Comparison of ENCODE assay signal across 9 cellular contexts in genomic region chr20:37081717-37082289, GRCh38. TPM values are rescaled to one million over a fixed set of nuclear protein-coding genes. Genes with fewer than 3 reads are reported as not detected.
DNase-seq lines count a peak whose midpoint lies in the region; ATAC-seq and TF ChIP-seq lines count a peak whose summit lies in the region.
"Had no signal": no experiment of that assay in that cellular context is flagged by ENCODE, and none has a peak within 500 bp of the region (broad histone marks: within the 10 kb centered on the region; RNA-seq: fewer than 3 reads in every experiment).

No MANE protein-coding gene starts in this region.

- 88 to 91% methylated on average over 5 of the region's 5 CpGs for WGBS in body of pancreas, 2 donors

- no peaks in the 10 kb centered on the region for H3K27me3 ChIP-seq in body of pancreas
- H3K27me3 ChIP-seq: tibial artery had no signal

- TF ChIP-seq POLR2A in body of pancreas (IDR thresholded peaks at IDR 0.05), result no peak

- H3K9me3 ChIP-seq in body of pancreas, result no peaks in the 10 kb centered on the region
- H3K9me3 ChIP-seq: tibial artery had no signal

- DNase-seq in SK-MEL-5 (ENCODE audit: low read depth, low spot score), result peak; percentile 54
- DNase-seq in choroid plexus epithelial cell (ENCODE audit: low read depth), result peak; percentile 52
- no peak for DNase-seq in retinal pigment epithelial cell (ENCODE audit: low read depth)
- no peak for DNase-seq in NCI-H345 (lab: John Stamatoyannopoulos, UW)
- no peak for DNase-seq in mucosa of gallbladder (ENCODE audit: low spot score)
- no peak for DNase-seq in body of pancreas

- ATAC-seq in activated CD4-positive, CD25-positive, alpha-beta regulatory T cell treated with anti-CD3 and anti-CD28 coated beads, Interleukin-2, amount 50 U/mL, for 24 hours, result no peak
- ATAC-seq in body of pancreas, result no peak

- H3K4me1 ChIP-seq in body of pancreas, result no peaks in the 10 kb centered on the region
- H3K4me1 ChIP-seq: tibial artery had no signal

- in situ Hi-C loops in SK-MEL-5 (cut with HindIII; ENCODE audit: low pct_unique_long_range_greater_than_20kb, low sequenced_read_pairs), result no loop called here

- no peaks in the 10 kb centered on the region for H3K36me3 ChIP-seq in body of pancreas (replicated peaks in 1 of 2; ENCODE audit: insufficient read depth in 1 of 2, low read depth in 2 of 2)

- H3K4me3 ChIP-seq in choroid plexus epithelial cell (ENCODE audit: low read depth, low read length) (no peak overlapping the region), retinal pigment epithelial cell (ENCODE audit: low read length) (no peak overlapping the region), body of pancreas (no peak overlapping the region)
- H3K4me3 ChIP-seq: tibial artery had no signal

- no peak overlapping the region for H3K27ac ChIP-seq in body of pancreas
- H3K27ac ChIP-seq: tibial artery had no signal

- intact Hi-C loops in body of pancreas (cut with DNase I), result no loop called here

- TF ChIP-seq CTCF in GM12873 (IDR thresholded peaks at IDR 0.05; ENCODE audit: insufficient read depth, low read depth, low read length, missing control alignments) (peak; percentile 61), choroid plexus epithelial cell (conservative IDR thresholded peaks at IDR 0.05; ENCODE audit: low read depth, low read length) (peak; percentile 76), retinal pigment epithelial cell (conservative IDR thresholded peaks at IDR 0.05; ENCODE audit: low read depth, low read length) (peak; percentile 62), body of pancreas (IDR thresholded peaks at IDR 0.05) (peak in 2 of 7 experiments; percentile 12 to 22)

RNA-seq across cellular contexts. Expression of gene RBL1, which starts 14.0 kb away (rescaled TPM):
- total RNA-seq in SK-MEL-5 (2014; rRNA removed; shearing (Covaris generic)), result 15.5 and 16.8 TPM in 2 replicates
- polyA plus RNA-seq in SK-MEL-5 (2015; cell fraction: cytosol; rRNA removed), result 7.6 and 12.2 TPM in 2 replicates
- 8.5 and 14.3 TPM in 2 replicates for polyA plus RNA-seq in SK-MEL-5 (2015; cell fraction: nucleus; rRNA removed)
- total RNA-seq in mucosa of gallbladder (4.6 TPM), body of pancreas (10 to 100 TPM in 1 of 2 donors, 1 to 10 TPM in 1; 4.4 to 11.9 TPM)

Comparison
In these comparisons a context has a peak if more than half of its experiments do, and no peak if none do; other contexts are left out.
1. DNase-seq: peak in SK-MEL-5 (single experiment) and choroid plexus epithelial cell (single experiment); none in retinal pigment epithelial cell (single experiment), NCI-H345 (single experiment), mucosa of gallbladder (single experiment) and body of pancreas (0 of 4).